In genomic region chr6:163811317-163811716, GRCh38 we compare ENCODE assay signal across 6 cellular contexts.
"Had no signal": no experiment of that assay in that cellular context is flagged by ENCODE, and none has a peak within 500 bp of the region (broad histone marks: within the 10 kb centered on the region; RNA-seq: fewer than 3 reads in every experiment).

No MANE protein-coding gene starts in this region.

- H2AFZ ChIP-seq: GM23338 had no signal

- FAIRE-seq: H1, H54, HTR-8/SVneo had no signal

- ATAC-seq: GM23338 had no signal

- H3K4me2 ChIP-seq: GM23338 had no signal

- DNase-seq: H9, HCEC 1CT had no signal

- H3K4me3 ChIP-seq: GM23338 had no signal
